8 cellular contexts compared by ENCODE assay signal in genomic region chr9:35906923-35907699, GRCh38. TPM values are rescaled to one million over a fixed set of nuclear protein-coding genes. Genes with fewer than 3 reads are reported as not detected.
A peak's percentile ranks its signal among the peaks of the same experiment; 100 is the strongest.
DNase-seq lines count a peak whose midpoint lies in the region; ATAC-seq and TF ChIP-seq lines count a peak whose summit lies in the region.

No MANE protein-coding gene starts in this region.

- H3K4me1 Mint-ChIP-seq in endodermal cell, result peaks cover 29% of the 10 kb centered on the region

- ATAC-seq in GM19351 (IDR thresholded peaks at IDR 0.05; ENCODE audit: unreplicated experiment) (no peak), GM21576 (IDR thresholded peaks at IDR 0.05; ENCODE audit: unreplicated experiment) (no peak), HG02798 (IDR thresholded peaks at IDR 0.05; ENCODE audit: poor library complexity, unreplicated experiment) (no peak)

- no peak overlapping the region for H3K9ac ChIP-seq in endodermal cell (ENCODE audit: extremely low read depth, low read length, poor library complexity, severe bottlenecking)

- H3K27ac ChIP-seq in ACC112 (ENCODE audit: low read depth, low read length) (peak overlapping the region; percentile 99), endodermal cell (ENCODE audit: low read depth, low read length) (peak overlapping the region; percentile 85), muscle layer of duodenum (ENCODE audit: low read length) (peak overlapping the region; percentile 88)

- peak overlapping the region; percentile 58 for H3K4me3 ChIP-seq in ACC112 (ENCODE audit: low read depth, low read length)
- no peak overlapping the region for H3K4me3 ChIP-seq in endodermal cell (ENCODE audit: low read length)
- peak overlapping the region; percentile 18 to 39 for H3K4me3 ChIP-seq in muscle layer of duodenum (ENCODE audit: low read depth in 1 of 2, low read length in 2 of 2)

- H3K4me1 ChIP-seq in ACC112 (ENCODE audit: control insufficient read depth, insufficient read depth, low read length, unreplicated experiment) (peaks cover 83% of the 10 kb centered on the region), endodermal cell (ENCODE audit: control insufficient read depth, insufficient read depth, low read length) (peaks cover 13% of the 10 kb centered on the region), muscle layer of duodenum (ENCODE audit: control insufficient read depth in 1 of 2, insufficient read depth in 2 of 2, low read length in 2 of 2) (peaks cover 48 to 69% of the 10 kb centered on the region in 2 donors)

- WGBS in endodermal cell (ENCODE audit: insufficient coverage in 1 of 2, insufficient read length in 1 of 2), 2 experiments, result 70 to 71% methylated on average over 10 to 14 of the region's 14 CpGs

- no peaks in the 10 kb centered on the region for H3K9me3 Mint-ChIP-seq in endodermal cell

- H2AFZ ChIP-seq in ACC112 (ENCODE audit: low read length, unreplicated experiment), result no peak overlapping the region

- H3K27ac Mint-ChIP-seq in endodermal cell, result peak overlapping the region; percentile 87

- H3K27me3 ChIP-seq in ACC112 (ENCODE audit: insufficient read depth, low read length) (no peaks in the 10 kb centered on the region), endodermal cell (ENCODE audit: control insufficient read depth, insufficient read depth, low read length, poor library complexity, severe bottlenecking) (peaks cover 5% of the 10 kb centered on the region), muscle layer of duodenum (ENCODE audit: low read depth, low read length) (no peaks in the 10 kb centered on the region)

- no peak overlapping the region for H3K4me3 Mint-ChIP-seq in endodermal cell

- H3K36me3 Mint-ChIP-seq in endodermal cell (ENCODE audit: low read depth), result no peaks in the 10 kb centered on the region

- H3K9me3 ChIP-seq in endodermal cell (ENCODE audit: control insufficient read depth, low read length) (no peaks in the 10 kb centered on the region), muscle layer of duodenum (ENCODE audit: control insufficient read depth in 1 of 2, low read length in 2 of 2) (no peaks in the 10 kb centered on the region)

- no peaks in the 10 kb centered on the region for H3K79me2 ChIP-seq in ACC112 (ENCODE audit: control insufficient read depth, insufficient read depth, low read length, unreplicated experiment)

- peak; percentile 9 for DNase-seq in NCI-H2196 treated with DMSO at 0.1 percent for 48 hours (lab: John Stamatoyannopoulos, UW; ENCODE audit: unreplicated experiment)
- peak; percentile 65 for DNase-seq in endodermal cell
- no peak for DNase-seq in SIG-M5 treated with dmso at 0.1 percent for 504 hours (lab: John Stamatoyannopoulos, UW; ENCODE audit: unreplicated experiment)

- H3K27me3 Mint-ChIP-seq in endodermal cell (ENCODE audit: insufficient read depth), result peaks cover 11% of the 10 kb centered on the region

- H3K36me3 ChIP-seq in ACC112 (ENCODE audit: insufficient read depth, low read length) (no peaks in the 10 kb centered on the region), endodermal cell (ENCODE audit: control insufficient read depth, insufficient read depth, low read length) (no peaks in the 10 kb centered on the region), muscle layer of duodenum (ENCODE audit: control insufficient read depth in 1 of 2, insufficient read depth in 2 of 2, low read length in 2 of 2) (peaks cover 0 to 4% of the 10 kb centered on the region in 2 donors)

- TF ChIP-seq CTCF in endodermal cell (conservative IDR thresholded peaks at IDR 0.05), result no peak

RNA-seq across cellular contexts. Expression of gene HRCT1, which starts 1.1 kb away (rescaled TPM):
- total RNA-seq in endodermal cell, result not detected
- polyA plus RNA-seq in endodermal cell (2013, experiment 1 of 2), result not detected
- polyA plus RNA-seq in endodermal cell (2013, experiment 2 of 2), result not detected

RNA-seq across cellular contexts. Expression of gene SPAAR, which starts 2.2 kb away (rescaled TPM):
- under 1 TPM in 1 of 2 donors, not detected in 1; 0.29 TPM for total RNA-seq in endodermal cell
- polyA plus RNA-seq in endodermal cell (2013, experiment 1 of 2), result not detected
- polyA plus RNA-seq in endodermal cell (2013, experiment 2 of 2), result not detected

RNA-seq across cellular contexts. Expression of gene OR13J1, which starts 36.9 kb away (rescaled TPM):
- not detected for total RNA-seq in endodermal cell
- not detected for polyA plus RNA-seq in endodermal cell (2013, experiment 1 of 2)
- not detected for polyA plus RNA-seq in endodermal cell (2013, experiment 2 of 2)

RNA-seq across cellular contexts. Expression of gene OR2S2, which starts 50.8 kb away (rescaled TPM):
- total RNA-seq in endodermal cell, result not detected
- polyA plus RNA-seq in endodermal cell (2013, experiment 1 of 2), result not detected
- not detected for polyA plus RNA-seq in endodermal cell (2013, experiment 2 of 2)
